ENCODE assay signal across 24 cellular contexts in genomic region chr12:68470664-68471328, GRCh38.
"Had no signal": no experiment of that assay in that cellular context is flagged by ENCODE, and none has a peak within 500 bp of the region (broad histone marks: within the 10 kb centered on the region; RNA-seq: fewer than 3 reads in every experiment).

No MANE protein-coding gene starts in this region.

- H3K4me3 ChIP-seq: coronary artery, dorsolateral prefrontal cortex, esophagus muscularis mucosa, gastroesophageal sphincter, heart left ventricle, hepatocyte, left lung, lower lobe of right lung had no signal

- H3K27ac Mint-ChIP-seq: mesothelial cell of epicardium had no signal

- H3K36me3 Mint-ChIP-seq: mesothelial cell of epicardium, natural killer cell had no signal

- H2AFZ ChIP-seq: hepatocyte had no signal

- H3K36me3 ChIP-seq: esophagus muscularis mucosa, gastroesophageal sphincter, heart left ventricle, left lung, lower lobe of right lung had no signal

- H3K27me3 ChIP-seq: esophagus muscularis mucosa, foreskin keratinocyte, gastroesophageal sphincter, heart left ventricle, hepatocyte, left lung had no signal

- FAIRE-seq: endothelial cell of umbilical vein, frontal cortex, kidney had no signal

- H3K79me2 ChIP-seq: hepatocyte had no signal

- H3K4me2 ChIP-seq: hepatocyte had no signal

- H3K27ac ChIP-seq: coronary artery, dorsolateral prefrontal cortex, esophagus muscularis mucosa, foreskin keratinocyte, gastroesophageal sphincter, heart left ventricle, hepatocyte, left lung, lower lobe of right lung had no signal

- H3K27me3 Mint-ChIP-seq: naive thymus-derived CD4-positive, alpha-beta T cell had no signal

- ATAC-seq: foreskin keratinocyte; gastroesophageal sphincter; heart left ventricle; left lung; left ventricle myocardium superior; lower lobe of right lung; naive thymus-derived CD4-positive, alpha-beta T cell; natural killer cell had no signal

- H3K4me3 Mint-ChIP-seq: immature natural killer cell; mesothelial cell of epicardium; naive thymus-derived CD4-positive, alpha-beta T cell; natural killer cell had no signal

- H3K4me1 ChIP-seq: foreskin keratinocyte, gastroesophageal sphincter, heart left ventricle, left lung, lower lobe of right lung had no signal

- H3K9me3 Mint-ChIP-seq: immature natural killer cell, mesothelial cell of epicardium, natural killer cell had no signal

- H3K9me3 ChIP-seq: esophagus muscularis mucosa, gastroesophageal sphincter, heart left ventricle, left lung, lower lobe of right lung had no signal

- DNase-seq: dermis blood vessel endothelial cell; dorsolateral prefrontal cortex; effector CD4-positive, alpha-beta T cell; effector memory CD4-positive, alpha-beta T cell; foreskin keratinocyte; heart left ventricle; hypothalamus; immature natural killer cell; islet precursor cell; kidney; kidney glomerular epithelial cell; left lung; left ventricle myocardium superior; lower lobe of right lung; mesenchymal stem cell; naive thymus-derived CD4-positive, alpha-beta T cell; natural killer cell had no signal
